Comparison of ENCODE assay signal across 8 cellular contexts in the genomic region with DNA sequence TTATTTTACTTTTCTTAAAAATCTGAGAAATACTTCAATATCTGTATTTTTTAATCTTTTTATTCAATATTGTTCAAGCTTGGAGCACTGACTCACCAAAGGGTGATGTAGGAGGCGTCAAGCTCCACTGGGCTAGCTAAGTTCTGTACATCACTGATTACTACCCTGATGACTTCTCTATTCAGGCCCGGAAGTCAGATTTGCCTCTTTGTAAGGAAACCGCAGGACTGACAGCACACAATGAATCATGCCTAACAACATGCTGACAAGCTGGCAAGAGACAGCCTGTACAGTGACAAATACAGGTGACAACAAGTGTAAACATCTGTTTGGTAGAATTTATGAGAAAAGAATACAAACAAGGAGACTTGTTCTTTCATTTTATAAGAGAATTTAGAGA.
DNase-seq lines count a peak whose midpoint lies in the region; ATAC-seq and TF ChIP-seq lines count a peak whose summit lies in the region.

No MANE protein-coding gene starts in this region.

- H2AFZ ChIP-seq in mesenchymal stem cell (ENCODE audit: low read depth, low read length), result no peak overlapping the region

- H3K36me3 Mint-ChIP-seq in activated CD8-positive, alpha-beta T cell treated with anti-CD3 and anti-CD28 coated beads for 36 hours (ENCODE audit: low read depth), result no peaks in the 10 kb centered on the region

- H2BK5ac ChIP-seq in mesenchymal stem cell (ENCODE audit: low read depth, low read length, poor library complexity, severe bottlenecking), result no peak overlapping the region

- no peak overlapping the region for H3K9ac ChIP-seq in mesenchymal stem cell (ENCODE audit: low read length)

- peaks cover 0 to 2% of the 10 kb centered on the region in 2 experiments for H3K27me3 ChIP-seq in mesenchymal stem cell (ENCODE audit: control insufficient read depth in 1 of 2, insufficient read depth in 1 of 2, low read length in 2 of 2)
- H3K27me3 ChIP-seq in body of pancreas, result no peaks in the 10 kb centered on the region

- POLR2A ChIA-PET in activated CD8-positive, alpha-beta T cell treated with anti-CD3 and anti-CD28 coated beads for 36 hours (lab: Charles Lee), result no interaction called here

- H3K14ac ChIP-seq in mesenchymal stem cell (ENCODE audit: low read length in 2 of 2), result no peak overlapping the region

- peaks cover 7% of the 10 kb centered on the region for H3K4me1 Mint-ChIP-seq in activated CD8-positive, alpha-beta T cell treated with anti-CD3 and anti-CD28 coated beads for 36 hours (ENCODE audit: low read depth)

- H3K79me1 ChIP-seq in mesenchymal stem cell (replicated peaks; ENCODE audit: low read length, poor library complexity, severe bottlenecking), result no peaks in the 10 kb centered on the region

- H3K4me3 ChIP-seq in mesenchymal stem cell (ENCODE audit: insufficient read depth in 1 of 2, low read depth in 1 of 2, low read length in 2 of 2), result no peak overlapping the region
- H3K4me3 ChIP-seq in body of pancreas, result no peak overlapping the region

- CTCF ChIA-PET in activated CD8-positive, alpha-beta T cell treated with anti-CD3 and anti-CD28 coated beads for 36 hours (lab: Charles Lee), result no interaction called here

- no peaks in the 10 kb centered on the region for H3K9me3 Mint-ChIP-seq in activated CD8-positive, alpha-beta T cell treated with anti-CD3 and anti-CD28 coated beads for 36 hours

- H2AK5ac ChIP-seq in mesenchymal stem cell (ENCODE audit: low read length, severe bottlenecking), result no peak overlapping the region

- H3K9me3 ChIP-seq in mesenchymal stem cell (ENCODE audit: control insufficient read depth, low read length), result no peaks in the 10 kb centered on the region
- no peaks in the 10 kb centered on the region for H3K9me3 ChIP-seq in body of pancreas

- no peaks in the 10 kb centered on the region for H3K27me3 Mint-ChIP-seq in activated CD8-positive, alpha-beta T cell treated with anti-CD3 and anti-CD28 coated beads for 36 hours

- TF ChIP-seq POLR2A in body of pancreas (IDR thresholded peaks at IDR 0.05), result no peak

- H3K27ac ChIP-seq in mesenchymal stem cell (ENCODE audit: low read length, poor library complexity, severe bottlenecking) (no peak overlapping the region), body of pancreas (no peak overlapping the region)

- no peak overlapping the region for H3K4ac ChIP-seq in mesenchymal stem cell (ENCODE audit: low read depth in 1 of 2, low read length in 2 of 2)

- 47% methylated on average over 1 of the region's 3 CpGs for WGBS in mesenchymal stem cell
- 20 to 37% methylated on average over 3 of the region's 3 CpGs for WGBS in body of pancreas, 2 donors

- no peak overlapping the region for H2BK120ac ChIP-seq in mesenchymal stem cell (ENCODE audit: low read depth, low read length)

- H3K4me1 ChIP-seq in mesenchymal stem cell (ENCODE audit: control insufficient read depth, insufficient read depth, low read depth, low read length) (no peaks in the 10 kb centered on the region), body of pancreas (no peaks in the 10 kb centered on the region)

- no peaks in the 10 kb centered on the region for H3K36me3 ChIP-seq in mesenchymal stem cell (ENCODE audit: control insufficient read depth in 1 of 2, insufficient read depth in 2 of 2, low read depth in 1 of 2, low read length in 2 of 2)
- no peaks in the 10 kb centered on the region for H3K36me3 ChIP-seq in body of pancreas (replicated peaks in 1 of 2; ENCODE audit: insufficient read depth in 1 of 2, low read depth in 2 of 2)

- no peak overlapping the region for H3K18ac ChIP-seq in mesenchymal stem cell (ENCODE audit: low read depth in 1 of 2, low read length in 2 of 2)

- in situ Hi-C loops in G401 (cut with HindIII; ENCODE audit: low sequenced_read_pairs), result no loop called here

- peak; percentile 98 for ATAC-seq in HG02970 (IDR thresholded peaks at IDR 0.05; ENCODE audit: low FRiP score, unreplicated experiment)
- peak; percentile 98 for ATAC-seq in activated CD8-positive, alpha-beta T cell treated with anti-CD3 and anti-CD28 coated beads for 36 hours
- no peak for ATAC-seq in body of pancreas

- no peak overlapping the region for H3K27ac Mint-ChIP-seq in activated CD8-positive, alpha-beta T cell treated with anti-CD3 and anti-CD28 coated beads for 36 hours

- no peak overlapping the region for H3K4me2 ChIP-seq in mesenchymal stem cell (ENCODE audit: low read length, poor library complexity, severe bottlenecking)

- TF ChIP-seq CTCF in activated CD8-positive, alpha-beta T cell treated with anti-CD3 and anti-CD28 coated beads for 36 hours (IDR thresholded peaks at IDR 0.05), result no peak
- no peak for TF ChIP-seq CTCF in body of pancreas (IDR thresholded peaks at IDR 0.05)

- H4K91ac ChIP-seq in mesenchymal stem cell (ENCODE audit: low read length), result no peak overlapping the region

- H2BK12ac ChIP-seq in mesenchymal stem cell (ENCODE audit: low read length in 2 of 2), result no peak overlapping the region

- H2BK15ac ChIP-seq in mesenchymal stem cell (ENCODE audit: low read depth, poor library complexity, severe bottlenecking), result no peak overlapping the region

- no peak overlapping the region for H3K23ac ChIP-seq in mesenchymal stem cell (ENCODE audit: low read length in 2 of 2)

- H3K4me3 Mint-ChIP-seq in activated CD8-positive, alpha-beta T cell treated with anti-CD3 and anti-CD28 coated beads for 36 hours, result no peak overlapping the region

- H4K8ac ChIP-seq in mesenchymal stem cell (ENCODE audit: low read length), result no peak overlapping the region

- DNase-seq in stimulated activated CD4-positive, alpha-beta T cell treated with anti-CD3 and anti-CD28 coated beads, Interleukin-1b, Interleukin-23, amount 100 ng/mL, for 48 hours, result peak; percentile 29
- no peak for DNase-seq in stimulated activated CD4-positive, alpha-beta T cell treated with anti-CD3 and anti-CD28 coated beads, Interleukin-4, amount 100 ng/mL, for 24 hours
- DNase-seq in NCI-H2029 (lab: John Stamatoyannopoulos, UW) (peak; percentile 70), mesenchymal stem cell (peak; percentile 42), body of pancreas (no peak), G401 (ENCODE audit: low spot score) (no peak)
- DNase-seq in activated CD8-positive, alpha-beta T cell treated with anti-CD3 and anti-CD28 coated beads for 36 hours, result peak; percentile 67

- intact Hi-C loops in activated CD8-positive, alpha-beta T cell treated with anti-CD3 and anti-CD28 coated beads for 36 hours (cut with micrococcal nuclease), result no loop called here
- intact Hi-C loops in body of pancreas (cut with DNase I), result no loop called here

Comparison
In these comparisons a context has a peak if more than half of its experiments do, and no peak if none do; other contexts are left out.
1. DNase-seq: peak in stimulated activated CD4-positive, alpha-beta T cell treated with anti-CD3 and anti-CD28 coated beads, Interleukin-1b, Interleukin-23, amount 100 ng/mL, for 48 hours (single experiment), NCI-H2029 (single experiment), activated CD8-positive, alpha-beta T cell treated with anti-CD3 and anti-CD28 coated beads for 36 hours (single experiment) and mesenchymal stem cell (single experiment); none in stimulated activated CD4-positive, alpha-beta T cell treated with anti-CD3 and anti-CD28 coated beads, Interleukin-4, amount 100 ng/mL, for 24 hours (single experiment), body of pancreas (0 of 4) and G401 (single experiment).